In genomic region chr1:209675567-209676154, GRCh38 we compare ENCODE assay signal across 7 cellular contexts. TPM values are rescaled to one million over a fixed set of nuclear protein-coding genes. Genes with fewer than 3 reads are reported as not detected.
A peak's percentile ranks its signal among the peaks of the same experiment; 100 is the strongest.
DNase-seq lines count a peak whose midpoint lies in the region; ATAC-seq and TF ChIP-seq lines count a peak whose summit lies in the region.

No MANE protein-coding gene starts in this region.

- H3K4me2 ChIP-seq in H9 (ENCODE audit: insufficient read depth, insufficient read length, low read length) = peak overlapping the region; percentile 92

- H3K4me3 ChIP-seq in esophagus squamous epithelium (peak overlapping the region; percentile 14 to 69 (median 54)), muscle layer of duodenum (ENCODE audit: low read depth in 1 of 2, low read length in 2 of 2) (peak overlapping the region; percentile 62 to 88), aorta (ENCODE audit: low read length in 2 of 2) (no peak overlapping the region)

- no peak overlapping the region for H3K23ac ChIP-seq in H9 (ENCODE audit: insufficient read length, low read depth, low read length)

- H3K9me3 ChIP-seq in H9 (ENCODE audit: control insufficient read depth, low read depth, low read length) (no peaks in the 10 kb centered on the region), esophagus squamous epithelium (no peaks in the 10 kb centered on the region), muscle layer of duodenum (ENCODE audit: control insufficient read depth in 1 of 2, low read length in 2 of 2) (no peaks in the 10 kb centered on the region), aorta (ENCODE audit: control insufficient read depth, low read length) (peaks cover 2% of the 10 kb centered on the region)

- H3K23me2 ChIP-seq in H9 (ENCODE audit: insufficient read length, low read depth, low read length, poor library complexity, severe bottlenecking) = peaks cover 14% of the 10 kb centered on the region

- peaks cover 97% of the 10 kb centered on the region for H3K27me3 Mint-ChIP-seq in H9 (ENCODE audit: low read depth)

- H3K56ac ChIP-seq in H9 (ENCODE audit: insufficient read length, low read depth, low read length) = no peak overlapping the region

- no peak overlapping the region for H2BK20ac ChIP-seq in H9 (ENCODE audit: low read depth, low read length, poor library complexity, severe bottlenecking)

- no peaks in the 10 kb centered on the region for H3K79me1 ChIP-seq in H9 (ENCODE audit: insufficient read depth, low read depth, low read length, poor library complexity, severe bottlenecking)

- no peak overlapping the region for H2AK5ac ChIP-seq in H9 (ENCODE audit: insufficient read length, low read length)

- H4K5ac ChIP-seq in H9 (ENCODE audit: insufficient read length, low read depth, low read length) = no peak overlapping the region

- no peaks in the 10 kb centered on the region; a peak in 2 of 5 replicates for H3K9me3 Mint-ChIP-seq in H9

- H3K27ac Mint-ChIP-seq in H9 = no peak overlapping the region

- no peaks in the 10 kb centered on the region for H4K20me1 ChIP-seq in H9 (ENCODE audit: control insufficient read depth, insufficient read depth, insufficient read length)

- no peak overlapping the region for H3K4ac ChIP-seq in H9 (ENCODE audit: low read depth, low read length)

- ATAC-seq in aorta (ENCODE audit: low FRiP score) (peak; percentile 62), HG03442 (IDR thresholded peaks at IDR 0.05; ENCODE audit: unreplicated experiment) (no peak)

- H2BK120ac ChIP-seq in H9 (ENCODE audit: low read depth, low read length, poor library complexity, severe bottlenecking) = no peak overlapping the region

- H2BK5ac ChIP-seq in H9 (ENCODE audit: insufficient read length, low read length) = no peak overlapping the region

- peak in 1 of 4 donors; percentile 1 for TF ChIP-seq POLR2A in esophagus squamous epithelium (IDR thresholded peaks at IDR 0.05)

- H3K4me1 ChIP-seq in H9 (ENCODE audit: insufficient read depth, low read length) (peaks cover 5% of the 10 kb centered on the region; the same call in 1 of the 2 replicates), esophagus squamous epithelium (peaks cover 28 to 47% (median 33%) of the 10 kb centered on the region in 3 donors), muscle layer of duodenum (ENCODE audit: control insufficient read depth in 1 of 2, insufficient read depth in 2 of 2, low read length in 2 of 2) (peaks cover 4 to 22% of the 10 kb centered on the region in 2 donors), aorta (ENCODE audit: control insufficient read depth in 1 of 2, insufficient read depth in 2 of 2, low read length in 2 of 2) (no peaks in the 10 kb centered on the region)

- WGBS in H9 (ENCODE audit: extremely low coverage, insufficient read length, low lambda C conversion rate) = no CpG with 5 or more reads among the region's 34 CpGs
- WGBS in esophagus squamous epithelium, 2 donors = 5 to 8% methylated on average over 13 to 19 of the region's 34 CpGs
- 2 to 3% methylated on average over 34 of the region's 34 CpGs for whole genome bisulfite sequencing in aorta, 2 donors

- no peaks in the 10 kb centered on the region for H3K36me3 Mint-ChIP-seq in H9 (ENCODE audit: insufficient read depth in 1 of 3, low read depth in 3 of 3)

- H3K4me1 Mint-ChIP-seq in H9 = peaks cover 13 to 21% of the 10 kb centered on the region in 2 experiments

- intact Hi-C loops in esophagus squamous epithelium (cut with DNase I) = no loop called here
- intact Hi-C loops in aorta (cut with DNase I) = no loop called here

- H3K9ac ChIP-seq in H9 (ENCODE audit: extremely low read depth, insufficient read length, low read length) = peak overlapping the region; percentile 13

- H4K91ac ChIP-seq in H9 (ENCODE audit: insufficient read length, low read depth, low read length) = no peak overlapping the region

- DNase-seq in H9 (peak; percentile 57), T1000 (lab: John Stamatoyannopoulos, UW) (peak; percentile 25), esophagus squamous epithelium (lab: John Stamatoyannopoulos, UW) (no peak), aorta (peak in 1 of 2 donors; percentile 57), NCI-H2171 (lab: John Stamatoyannopoulos, UW) (no peak)

- H2AFZ ChIP-seq in H9 (ENCODE audit: low read length) = no peak overlapping the region

- no peak for TF ChIP-seq CTCF in H9 (conservative IDR thresholded peaks at IDR 0.05)
- no peak for TF ChIP-seq CTCF in esophagus squamous epithelium (IDR thresholded peaks at IDR 0.05)

- H2BK12ac ChIP-seq in H9 (ENCODE audit: insufficient read length, low read depth, low read length) = no peak overlapping the region

- H3K18ac ChIP-seq in H9 (ENCODE audit: insufficient read length, low read depth, low read length) = no peak overlapping the region

- no peak overlapping the region for H4K8ac ChIP-seq in H9 (replicated peaks; ENCODE audit: insufficient read length, low read depth, low read length)

- H3K27me3 ChIP-seq in H9 (ENCODE audit: insufficient read depth, low read length) = peaks cover 34% of the 10 kb centered on the region
- H3K27me3 ChIP-seq in esophagus squamous epithelium = peaks cover 0 to 51% (median 0%) of the 10 kb centered on the region in 4 donors
- no peaks in the 10 kb centered on the region for H3K27me3 ChIP-seq in muscle layer of duodenum (ENCODE audit: low read depth, low read length)
- no peaks in the 10 kb centered on the region for H3K27me3 ChIP-seq in aorta (ENCODE audit: control insufficient read depth in 1 of 2, insufficient read depth in 2 of 2, low read length in 1 of 2)

- H3T11ph ChIP-seq in H9 (ENCODE audit: low read length) = no peak overlapping the region

- H3K27ac ChIP-seq in H9 (ENCODE audit: insufficient read length, low read depth, low read length) = no peak overlapping the region
- peak overlapping the region in 3 of 4 donors; percentile 14 to 54 (median 44) for H3K27ac ChIP-seq in esophagus squamous epithelium
- H3K27ac ChIP-seq in muscle layer of duodenum (ENCODE audit: low read length) = no peak overlapping the region
- no peak overlapping the region for H3K27ac ChIP-seq in aorta (ENCODE audit: low read depth in 1 of 2, low read length in 2 of 2)

- no peak overlapping the region for H2BK15ac ChIP-seq in H9 (ENCODE audit: low read depth, low read length)

- peak overlapping the region; percentile 64 to 83 for H3K4me3 Mint-ChIP-seq in H9

- H3K79me2 ChIP-seq in H9 (ENCODE audit: insufficient read depth, low read length) = no peaks in the 10 kb centered on the region

- H3K36me3 ChIP-seq in esophagus squamous epithelium = no peaks in the 10 kb centered on the region
- no peaks in the 10 kb centered on the region for H3K36me3 ChIP-seq in muscle layer of duodenum (ENCODE audit: control insufficient read depth in 1 of 2, insufficient read depth in 2 of 2, low read length in 2 of 2)
- no peaks in the 10 kb centered on the region for H3K36me3 ChIP-seq in aorta (ENCODE audit: control insufficient read depth in 1 of 2, insufficient read depth in 2 of 2, low read length in 1 of 2)

- peak overlapping the region; percentile 44; the same call in 1 of the 2 replicates for H3K14ac ChIP-seq in H9 (ENCODE audit: insufficient read depth, low read length)

RNA-seq across cellular contexts. Expression of gene G0S2, which starts 0.4 kb away (rescaled TPM):
- 0.26 and 0.35 TPM in 2 replicates for total RNA-seq in H9 (2021)
- 10 to 100 TPM in 1 of 4 donors, 1 to 10 TPM in 3; 6.7 to 25.2 (median 7.1) TPM for total RNA-seq in esophagus squamous epithelium
- total RNA-seq in aorta = 10 to 100 TPM; 21.3 to 24.9 TPM
- 10 to 100 TPM; 16.3 to 20.3 TPM for polyA plus RNA-seq in aorta

RNA-seq across cellular contexts. Expression of gene LAMB3, which starts 23.4 kb away (rescaled TPM):
- total RNA-seq in H9 (2021) = 0.26 and 0.28 TPM in 2 replicates
- 100 to 1,000 TPM in 3 of 4 donors, 10 to 100 TPM in 1; 65.4 to 121 (median 113) TPM for total RNA-seq in esophagus squamous epithelium
- total RNA-seq in aorta = 1 to 10 TPM in 1 of 2 donors, under 1 TPM in 1; 0.84 to 3.9 TPM
- 1 to 10 TPM; 5.2 to 5.4 TPM for polyA plus RNA-seq in aorta

RNA-seq across cellular contexts. Expression of gene HSD11B1, which starts 29.0 kb away (rescaled TPM):
- total RNA-seq in H9 (2021) = not detected in 2 replicates
- total RNA-seq in esophagus squamous epithelium = 1 to 10 TPM in 3 of 4 donors, not detected in 1; 1.5 to 5.9 (median 4.0) TPM
- total RNA-seq in aorta = 10 to 100 TPM; 13.9 to 21.5 TPM
- polyA plus RNA-seq in aorta = 10 to 100 TPM in 1 of 2 donors, 1 to 10 TPM in 1; 3.0 to 10.2 TPM

Comparison
In these comparisons a context has a peak if more than half of its experiments do, and no peak if none do; other contexts are left out.
1. DNase-seq: peak in H9 (single experiment) and T1000 (single experiment); none in esophagus squamous epithelium (single experiment) and NCI-H2171 (single experiment).
2. H3K27ac ChIP-seq: peak in esophagus squamous epithelium (3 of 4); none in H9 (single experiment), muscle layer of duodenum (single experiment) and aorta (0 of 2).
3. H3K4me3 ChIP-seq: peak in esophagus squamous epithelium (4 of 4) and muscle layer of duodenum (2 of 2); none in aorta (0 of 2).
4. RNA of gene LAMB3, which starts 23.4 kb away (total RNA-seq): 65.4 to 121 TPM in esophagus squamous epithelium; 0.84 to 3.9 TPM in aorta and 0.26 to 0.28 TPM in H9; every median in the first group is over 10 times any median in the second.